In genomic region chr3:97863775-97864174, GRCh38 we compare ENCODE assay signal across 22 cellular contexts. TPM values are rescaled to one million over a fixed set of nuclear protein-coding genes. Genes with fewer than 3 reads are reported as not detected.
DNase-seq lines count a peak whose midpoint lies in the region; ATAC-seq, FAIRE-seq and TF ChIP-seq lines count a peak whose summit lies in the region.
"Had no signal": no experiment of that assay in that cellular context is flagged by ENCODE, and none has a peak within 500 bp of the region (broad histone marks: within the 10 kb centered on the region; RNA-seq: fewer than 3 reads in every experiment).

No MANE protein-coding gene starts in this region.

- in situ Hi-C loops in GM23248 (cut with MboI), result no loop called here

- H3K9me3 ChIP-seq in heart left ventricle (peaks cover 0 to 2% (median 0%) of the 10 kb centered on the region in 12 donors), GM23248 (ENCODE audit: low read depth) (no peaks in the 10 kb centered on the region), keratinocyte (ENCODE audit: control insufficient read depth, low read depth, low read length) (no peaks in the 10 kb centered on the region)
- H3K9me3 ChIP-seq: A549; BE2C; BLaER1 treated with 17β-estradiol and CSF1 and Interleukin-3, amounts not matched to agents 10 nM and 100 nM; HAP-1 had no signal

- DNase-seq in heart left ventricle, result no peak
- DNase-seq in Right ventricle myocardium inferior (ENCODE audit: missing footprints), result no peak
- no peak for DNase-seq in GM23248
- no peak for DNase-seq in keratinocyte (ENCODE audit: low read depth, low spot score)
- DNase-seq in T-helper 9 cell, result no peak
- no peak for DNase-seq in midbrain (lab: John Stamatoyannopoulos, UW)
- DNase-seq: 8988T; ACHN; AML-193; BE2C; Calu3; CD4-positive, alpha-beta T cell; CD8-positive, alpha-beta memory T cell; COR-L47; DMS53; DMS79 treated with DMSO at 0.1 percent for 48 hours; GOT3 had no signal

- FAIRE-seq in keratinocyte (lab: Jason Lieb, UNC), result peak; percentile 26
- FAIRE-seq: A549, GM19239 had no signal

- H3K9me2 ChIP-seq in GM23248 (ENCODE audit: insufficient read depth), result no peaks in the 10 kb centered on the region

- no peak overlapping the region for H2AFZ ChIP-seq in GM23248
- no peak overlapping the region for H2AFZ ChIP-seq in keratinocyte (ENCODE audit: control insufficient read depth, low read length)

- TF ChIP-seq CTCF in heart left ventricle (IDR thresholded peaks at IDR 0.05) (no peak), keratinocyte (optimal IDR thresholded peaks at IDR 0.05 in 1 of 3, IDR thresholded peaks at IDR 0.05 in 1 of 3, conservative IDR thresholded peaks at IDR 0.05 in 1 of 3; ENCODE audit: extremely low read depth in 1 of 3, insufficient read depth in 2 of 3, low read length in 3 of 3) (no peak)

- H3K9ac ChIP-seq in GM23248 (no peak overlapping the region), keratinocyte (ENCODE audit: control insufficient read depth, extremely low read depth, insufficient read depth, low read length) (no peak overlapping the region)
- H3K9ac ChIP-seq: BLaER1 treated with 17β-estradiol and CSF1 and Interleukin-3, amounts not matched to agents 10 nM and 100 nM had no signal

- H3K4me3 ChIP-seq in heart left ventricle (no peak overlapping the region), GM23248 (no peak overlapping the region), keratinocyte (ENCODE audit: control insufficient read depth in 2 of 3, extremely low read depth in 1 of 3, insufficient read depth in 2 of 3, low read depth in 1 of 3, low read length in 3 of 3) (no peak overlapping the region)
- H3K4me3 ChIP-seq: A549; BLaER1 treated with 17β-estradiol and CSF1 and Interleukin-3, amounts not matched to agents 10 nM and 100 nM; HAP-1 had no signal

- H3K36me3 ChIP-seq in heart left ventricle, result peaks cover 0 to 13% (median 7%) of the 10 kb centered on the region in 9 donors
- peaks cover 8% of the 10 kb centered on the region; the same call in 1 of the 2 replicates for H3K36me3 ChIP-seq in GM23248 (ENCODE audit: low read depth)
- H3K36me3 ChIP-seq in keratinocyte (ENCODE audit: control insufficient read depth in 2 of 2, extremely low read depth in 1 of 2, insufficient read depth in 2 of 2, low read length in 2 of 2), result no peaks in the 10 kb centered on the region
- H3K36me3 ChIP-seq: BE2C, HAP-1 had no signal

- H3K27ac ChIP-seq in heart left ventricle (peak overlapping the region in 5 of 12 donors; percentile 3 to 66 (median 46)), GM23248 (peak overlapping the region; percentile 42; the same call in 1 of the 2 replicates), keratinocyte (ENCODE audit: control insufficient read depth, insufficient read depth, low read length) (no peak overlapping the region)
- H3K27ac ChIP-seq: A549; BLaER1 treated with 17β-estradiol and CSF1 and Interleukin-3, amounts not matched to agents 10 nM and 100 nM had no signal

- WGBS in heart left ventricle, 4 donors, result 54 to 64% (median 60%) methylated on average over 3 of the region's 3 CpGs
- 92 to 99% methylated on average over 3 of the region's 3 CpGs for whole genome bisulfite sequencing in GM23248 (ENCODE audit: low coverage in 1 of 2, low lambda C conversion rate in 2 of 2, missing lambda C conversion rate in 2 of 2), 2 experiments

- no peaks in the 10 kb centered on the region for H3K9me1 ChIP-seq in keratinocyte (ENCODE audit: control insufficient read depth, extremely low read depth, insufficient read depth, low read length)

- H3K4me2 ChIP-seq in GM23248 (ENCODE audit: unreplicated experiment) (no peak overlapping the region), keratinocyte (ENCODE audit: control insufficient read depth, extremely low read depth, insufficient read depth, low read depth, low read length) (no peak overlapping the region)
- H3K4me2 ChIP-seq: BLaER1 treated with 17β-estradiol and CSF1 and Interleukin-3, amounts not matched to agents 10 nM and 100 nM had no signal

- H4K20me1 ChIP-seq in GM23248 (ENCODE audit: insufficient read depth) (no peaks in the 10 kb centered on the region), keratinocyte (ENCODE audit: control insufficient read depth, extremely low read depth, insufficient read depth, low read length) (no peaks in the 10 kb centered on the region)

- H3K4me1 ChIP-seq in heart left ventricle, result peaks cover 0 to 25% (median 9%) of the 10 kb centered on the region in 12 donors
- H3K4me1 ChIP-seq in GM23248 (ENCODE audit: insufficient read depth), result peaks cover 11% of the 10 kb centered on the region
- peaks cover 12% of the 10 kb centered on the region for H3K4me1 ChIP-seq in keratinocyte (ENCODE audit: control insufficient read depth, extremely low read depth, insufficient read depth, low read length)
- H3K4me1 ChIP-seq: BLaER1 treated with 17β-estradiol and CSF1 and Interleukin-3, amounts not matched to agents 10 nM and 100 nM had no signal

- TF ChIP-seq POLR2A in heart left ventricle (IDR thresholded peaks at IDR 0.05), result no peak

- ATAC-seq in heart left ventricle (peak in 3 of 4 donors; percentile 26 to 38 (median 34)), Right ventricle myocardium inferior (no peak), HG03469 (IDR thresholded peaks at IDR 0.05; ENCODE audit: unreplicated experiment) (no peak)
- ATAC-seq: A549 had no signal

- intact Hi-C loops in heart left ventricle (cut with DNase I), result loop anchor here in 3 of 10 donors (5.0 kb wide), 1 partner anchor 41 kb away; the partner anchor contains the start of gene CRYBG3 (in 3 of the 3)
- intact Hi-C loops in Right ventricle myocardium inferior (cut with DNase I), result no loop called here

- dilution Hi-C loops in keratinocyte (cut with MboI; ENCODE audit: extremely low pct_ligation_motif_present, low sequenced_read_pairs), result no loop called here

- H3F3A ChIP-seq in GM23248 (ENCODE audit: insufficient read depth), result peaks cover 8% of the 10 kb centered on the region

- H3K79me2 ChIP-seq in GM23248 (ENCODE audit: insufficient read depth) (peaks cover 74% of the 10 kb centered on the region), keratinocyte (ENCODE audit: control insufficient read depth, insufficient read depth, low read length) (peaks cover 3% of the 10 kb centered on the region)

- H3K27me3 ChIP-seq in heart left ventricle (no peaks in the 10 kb centered on the region), GM23248 (replicated peaks; ENCODE audit: insufficient read depth) (no peaks in the 10 kb centered on the region), keratinocyte (ENCODE audit: control insufficient read depth, extremely low read depth, insufficient read depth, low read length) (no peaks in the 10 kb centered on the region)
- H3K27me3 ChIP-seq: BE2C; BLaER1 treated with 17β-estradiol and CSF1 and Interleukin-3, amounts not matched to agents 10 nM and 100 nM had no signal

RNA-seq across cellular contexts. Expression of gene CRYBG3, which starts 42.0 kb away (rescaled TPM):
- total RNA-seq in heart left ventricle (10 to 100 TPM; 18.7 to 34.1 (median 21.4) TPM), Right ventricle myocardium inferior (23.1 TPM)
- polyA plus RNA-seq in heart left ventricle (10 to 100 TPM in 1 of 2 donors, 1 to 10 TPM in 1; 5.5 to 11.7 TPM), GM23248 (2016; fragmentation: Nextera tagmentation; extraction: Ambion mirVana) (3.3 and 4.3 TPM in 2 replicates), keratinocyte (5.4 to 6.9 TPM (median 5.5 TPM) in 3 replicates)
- 16.8 and 16.9 TPM in 2 replicates for total RNA-seq in GM23248 (2014; rRNA removed; shearing (Covaris generic))
- polyA plus RNA-seq in keratinocyte (2011; ENCODE audit: low read depth), result 15.3 TPM
- polyA plus RNA-seq in keratinocyte (2011; cell fraction: cytosol; rRNA removed), result 1.6 and 2.5 TPM in 2 replicates
- polyA plus RNA-seq in keratinocyte (2011; cell fraction: nucleus; rRNA removed), result 10.0 and 14.5 TPM in 2 replicates
- polyA plus RNA-seq in keratinocyte (2012; ENCODE audit: low replicate concordance), result 4.5 and 4.8 TPM in 2 replicates
- 7.9 to 21.2 TPM (median 11.8 TPM) in 3 replicates for polyA minus RNA-seq in keratinocyte
- polyA minus RNA-seq in keratinocyte (2011; cell fraction: cytosol; rRNA and poly(A)+ RNA removed), result 5.6 TPM
- 23.3 and 37.2 TPM in 2 replicates for polyA minus RNA-seq in keratinocyte (2011; cell fraction: nucleus; rRNA and poly(A)+ RNA removed)

Comparison
In these comparisons a context has a peak if more than half of its experiments do, and no peak if none do; other contexts are left out.
1. ATAC-seq: peak in heart left ventricle (3 of 4); none in Right ventricle myocardium inferior (single experiment) and HG03469 (single experiment).